1 cellular context compared by ENCODE assay signal in the genomic region with DNA sequence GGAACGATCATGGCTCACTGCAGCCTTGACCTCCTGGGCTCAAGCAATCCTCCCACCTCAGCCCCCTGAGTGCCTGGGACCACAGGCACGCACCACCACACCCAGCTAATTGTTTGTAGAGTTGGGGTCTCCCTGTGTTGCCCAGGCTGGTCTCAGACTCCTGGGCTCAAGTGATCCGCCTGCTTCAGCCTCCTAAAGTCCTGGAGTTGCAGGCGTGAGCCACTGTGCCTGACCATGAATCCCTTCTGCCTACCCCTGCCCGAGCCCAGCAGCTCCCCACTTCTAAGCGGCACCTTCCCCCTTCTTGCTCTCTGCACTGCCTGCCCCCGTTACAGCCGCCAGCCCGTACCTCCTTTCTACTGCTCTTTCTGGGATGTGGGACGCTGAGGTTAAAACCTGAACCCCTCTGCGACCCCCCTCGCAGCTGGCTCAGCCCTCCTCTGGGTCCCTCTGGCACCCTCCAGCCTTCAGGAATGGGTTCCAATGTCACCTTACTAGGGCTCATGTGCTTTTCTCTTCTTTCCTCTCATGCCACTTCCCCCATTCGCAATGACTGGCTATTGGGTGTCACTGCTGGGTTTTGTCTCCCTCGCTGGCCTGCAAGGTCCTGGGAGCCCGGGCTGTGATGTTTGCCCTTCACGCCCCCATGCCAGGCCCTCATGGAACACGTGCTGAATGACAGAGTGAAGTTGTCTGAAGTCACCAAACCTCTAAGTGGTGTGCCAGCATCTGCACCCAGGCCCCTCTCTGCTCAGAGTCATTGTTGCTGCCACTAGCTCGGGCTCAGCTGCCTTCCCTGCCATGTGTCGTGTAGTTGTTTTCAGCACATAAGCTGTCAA.
TF ChIP-seq lines count a peak whose summit lies in the region.

No MANE protein-coding gene starts in this region.

TF ChIP-seq in HepG2, 621 proteins besides CTCF, POLR2A, EP300 and RAD21:
- no peak for TF ChIP-seq ZNF124 (CRISPR knock-in tag; IDR thresholded peaks at IDR 0.05)
- no peak for TF ChIP-seq ZNF549 (CRISPR knock-in tag; IDR thresholded peaks at IDR 0.05)
- TF ChIP-seq, protein P1, sequence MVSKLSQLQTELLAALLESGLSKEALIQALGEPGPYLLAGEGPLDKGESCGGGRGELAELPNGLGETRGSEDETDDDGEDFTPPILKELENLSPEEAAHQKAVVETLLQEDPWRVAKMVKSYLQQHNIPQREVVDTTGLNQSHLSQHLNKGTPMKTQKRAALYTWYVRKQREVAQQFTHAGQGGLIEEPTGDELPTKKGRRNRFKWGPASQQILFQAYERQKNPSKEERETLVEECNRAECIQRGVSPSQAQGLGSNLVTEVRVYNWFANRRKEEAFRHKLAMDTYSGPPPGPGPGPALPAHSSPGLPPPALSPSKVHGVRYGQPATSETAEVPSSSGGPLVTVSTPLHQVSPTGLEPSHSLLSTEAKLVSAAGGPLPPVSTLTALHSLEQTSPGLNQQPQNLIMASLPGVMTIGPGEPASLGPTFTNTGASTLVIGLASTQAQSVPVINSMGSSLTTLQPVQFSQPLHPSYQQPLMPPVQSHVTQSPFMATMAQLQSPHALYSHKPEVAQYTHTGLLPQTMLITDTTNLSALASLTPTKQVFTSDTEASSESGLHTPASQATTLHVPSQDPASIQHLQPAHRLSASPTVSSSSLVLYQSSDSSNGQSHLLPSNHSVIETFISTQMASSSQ (IDR thresholded peaks at IDR 0.05; ENCODE audit: low read depth) = no peak
- TF ChIP-seq, protein P1 (CRISPR knock-in tag; IDR thresholded peaks at IDR 0.05; ENCODE audit: borderline replicate concordance) = no peak
